ENCODE assay signal across 9 cellular contexts in the genomic region with DNA sequence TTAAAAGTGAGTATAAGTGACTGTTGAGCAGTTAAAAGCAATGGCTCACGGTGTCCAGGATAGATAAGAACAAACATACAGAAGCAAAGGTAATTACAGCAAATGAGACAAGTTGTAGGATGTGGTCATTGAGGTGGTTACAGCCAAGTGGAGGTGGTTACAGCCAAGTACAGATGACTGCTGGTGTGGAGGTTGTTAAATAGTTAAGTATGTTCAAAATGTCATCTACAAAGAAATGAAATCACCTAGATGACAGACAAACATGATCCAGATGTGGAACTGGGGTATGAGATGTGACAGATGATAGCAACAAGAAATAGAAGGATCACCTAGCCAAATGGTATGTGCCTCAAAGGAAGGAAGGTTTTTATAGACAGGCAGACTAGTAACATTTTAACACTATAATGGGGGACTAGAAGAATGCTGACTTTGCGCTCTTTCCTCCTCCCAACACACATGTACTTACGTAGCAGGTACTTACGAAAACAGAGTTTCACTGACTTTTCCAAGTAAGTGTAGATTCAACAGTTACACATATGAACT. TPM values are rescaled to one million over a fixed set of nuclear protein-coding genes. Genes with fewer than 3 reads are reported as not detected.
DNase-seq lines count a peak whose midpoint lies in the region; ATAC-seq and TF ChIP-seq lines count a peak whose summit lies in the region.
"Had no signal": no experiment of that assay in that cellular context is flagged by ENCODE, and none has a peak within 500 bp of the region (broad histone marks: within the 10 kb centered on the region; RNA-seq: fewer than 3 reads in every experiment).

No MANE protein-coding gene starts in this region.

- peaks cover 32% of the 10 kb centered on the region for H4K20me1 ChIP-seq in SU-DHL-6 (ENCODE audit: low read depth, low read length)

- H3K4me3 ChIP-seq in SU-DHL-6 (ENCODE audit: insufficient read depth, low read length, poor library complexity, severe bottlenecking): no peak overlapping the region

- H3K27me3 Mint-ChIP-seq in osteocyte (ENCODE audit: unreplicated experiment): no peaks in the 10 kb centered on the region

- peaks cover 38% of the 10 kb centered on the region for H3K4me1 Mint-ChIP-seq in osteocyte (ENCODE audit: unreplicated experiment)

- H3K36me3 Mint-ChIP-seq in osteocyte (ENCODE audit: unreplicated experiment): no peaks in the 10 kb centered on the region

- H3K79me2 ChIP-seq in SU-DHL-6 (ENCODE audit: insufficient read depth, low read length): peaks cover 52% of the 10 kb centered on the region

- no peaks in the 10 kb centered on the region for H3K27me3 ChIP-seq in SU-DHL-6 (ENCODE audit: low read length)

- peaks cover 10% of the 10 kb centered on the region; the same call in 1 of the 2 replicates for H3F3A ChIP-seq in SU-DHL-6 (ENCODE audit: insufficient read depth)

- H3K27ac Mint-ChIP-seq in osteocyte (ENCODE audit: unreplicated experiment): peak overlapping the region; percentile 75

- H3K27ac ChIP-seq in SU-DHL-6 (ENCODE audit: low read depth, low read length): no peak overlapping the region; the same call in 1 of the 2 replicates

- no peak for TF ChIP-seq CTCF in SU-DHL-6 (IDR thresholded peaks at IDR 0.05; ENCODE audit: insufficient read depth, low read length, poor library complexity, severe bottlenecking)
- no peak for TF ChIP-seq CTCF in osteocyte (IDR thresholded peaks at IDR 0.05)

- H3K9me2 ChIP-seq in SU-DHL-6 (replicated peaks; ENCODE audit: insufficient read depth, low read length): no peaks in the 10 kb centered on the region

- DNase-seq in osteocyte (ENCODE audit: extremely low spot score, unreplicated experiment) (no peak), NCI-H526 treated with DMSO at 0.1 percent for 48 hours (lab: John Stamatoyannopoulos, UW) (no peak), NCI-H2171 treated with DMSO at 0.1 percent for 48 hours (lab: John Stamatoyannopoulos, UW) (no peak), HK-2 (ENCODE audit: unreplicated experiment) (no peak)
- DNase-seq in stimulated activated CD4-positive, alpha-beta T cell treated with anti-CD3 and anti-CD28 coated beads, Interleukin-1b, Interleukin-23, amount 100 ng/mL, for 48 hours: no peak
- DNase-seq: activated CD8-positive, alpha-beta memory T cell treated with anti-CD3 and anti-CD28 coated beads, Interleukin-2, amount 50 U/mL, for 48 hours had no signal

- H3K9me3 Mint-ChIP-seq in osteocyte (ENCODE audit: unreplicated experiment): no peaks in the 10 kb centered on the region

- H2AFZ ChIP-seq in SU-DHL-6 (ENCODE audit: low read depth, low read length, severe bottlenecking): no peak overlapping the region

- peak; percentile 59 for ATAC-seq in GM19023 (IDR thresholded peaks at IDR 0.05; ENCODE audit: unreplicated experiment)
- peak; percentile 63 for ATAC-seq in HG02852 (IDR thresholded peaks at IDR 0.05; ENCODE audit: unreplicated experiment)

- H3K4me3 Mint-ChIP-seq in osteocyte (ENCODE audit: unreplicated experiment): no peak overlapping the region

- no peak overlapping the region for H3K9ac ChIP-seq in SU-DHL-6 (ENCODE audit: low read length)

- peak overlapping the region; percentile 50 for H3K4me2 ChIP-seq in SU-DHL-6 (ENCODE audit: low read depth, low read length, poor library complexity, severe bottlenecking)

- H3K36me3 ChIP-seq in SU-DHL-6 (ENCODE audit: low read length): no peaks in the 10 kb centered on the region

- no peaks in the 10 kb centered on the region for H3K9me3 ChIP-seq in SU-DHL-6 (ENCODE audit: insufficient read depth, low read length)

RNA-seq across cellular contexts. Expression of gene ANKRD28, which starts 6.8 kb away (rescaled TPM):
- 151 and 160 TPM in 2 replicates for total RNA-seq in osteocyte
